In the genomic region with DNA sequence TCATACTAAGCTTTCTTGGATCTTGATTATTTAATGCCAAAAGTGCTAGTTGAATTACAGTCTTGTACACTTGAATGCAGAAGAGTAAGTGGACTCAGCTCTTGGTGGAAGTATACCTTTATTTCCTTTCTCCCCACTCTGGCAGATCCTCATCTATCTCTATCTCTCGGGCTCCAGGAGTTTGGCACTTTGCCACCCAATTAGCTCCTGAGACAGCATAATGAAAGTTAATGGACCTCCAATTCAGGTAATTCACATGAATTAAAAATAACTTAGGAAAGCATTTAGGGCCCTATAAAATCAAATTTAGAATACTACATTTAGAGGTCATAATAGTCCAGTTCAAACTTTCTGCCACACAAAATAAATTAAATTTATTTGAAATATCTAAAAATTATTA, we compare ENCODE assay signal across 14 cellular contexts.
DNase-seq lines count a peak whose midpoint lies in the region; ATAC-seq and TF ChIP-seq lines count a peak whose summit lies in the region.
"Had no signal": no experiment of that assay in that cellular context is flagged by ENCODE, and none has a peak within 500 bp of the region (broad histone marks: within the 10 kb centered on the region; RNA-seq: fewer than 3 reads in every experiment).

No MANE protein-coding gene starts in this region.

- H3K4me1 ChIP-seq in A673 (ENCODE audit: insufficient read depth, low read length, poor library complexity, severe bottlenecking) (peaks cover 24% of the 10 kb centered on the region), SK-N-SH (ENCODE audit: control insufficient read depth in 1 of 2, insufficient read depth in 2 of 2, low read depth in 1 of 2, low read length in 1 of 2) (no peaks in the 10 kb centered on the region; a peak in 2 of 4 replicates), mucosa of descending colon (ENCODE audit: low read depth) (no peaks in the 10 kb centered on the region)
- H3K4me1 ChIP-seq: A549 had no signal

- intact Hi-C loops in A673 (cut with micrococcal nuclease; ENCODE audit: unreplicated experiment) (no loop called here), mucosa of descending colon (cut with DNase I, micrococcal nuclease) (no loop called here)

- POLR2A ChIA-PET in A673 (lab: Charles Lee; ENCODE audit: low non-redundant PET): no interaction called here
- POLR2A ChIA-PET in SK-N-SH (lab: Yijun Ruan, JAX): no interaction called here

- no peak for TF ChIP-seq RAD21 in SK-N-SH (IDR thresholded peaks at IDR 0.05; ENCODE audit: low read length)

- no peaks in the 10 kb centered on the region for H3K9me2 ChIP-seq in SK-N-SH

- no peaks in the 10 kb centered on the region for H3K9me3 ChIP-seq in A673 (ENCODE audit: low read depth, low read length, poor library complexity, severe bottlenecking)
- H3K9me3 ChIP-seq in SK-N-SH: no peaks in the 10 kb centered on the region
- no peaks in the 10 kb centered on the region for H3K9me3 ChIP-seq in mucosa of descending colon
- H3K9me3 ChIP-seq: A549 had no signal

- H4K20me1 ChIP-seq in SK-N-SH (ENCODE audit: insufficient read depth): no peaks in the 10 kb centered on the region

- H3K4me3 ChIP-seq in A673 (ENCODE audit: low read depth, low read length, poor library complexity, severe bottlenecking): no peak overlapping the region
- no peak overlapping the region for H3K4me3 ChIP-seq in SK-N-SH (ENCODE audit: low read depth in 2 of 2, low read length in 1 of 2)
- H3K4me3 ChIP-seq in mucosa of descending colon: no peak overlapping the region
- H3K4me3 ChIP-seq: A549 had no signal

- CTCF ChIA-PET in A673 (lab: Charles Lee): no interaction called here
- CTCF ChIA-PET in SK-N-SH (lab: Yijun Ruan, JAX): interaction anchor here (1.2 kb wide), 1 partner anchor 66 kb away, joined by 4 read pairs; no protein-coding TSS in a partner anchor

- ATAC-seq in GM19395 (IDR thresholded peaks at IDR 0.05; ENCODE audit: unreplicated experiment): no peak
- no peak for ATAC-seq in mucosa of descending colon
- ATAC-seq: A549, Panc1 had no signal

- H3K4me2 ChIP-seq in SK-N-SH: no peak overlapping the region
- H3K4me2 ChIP-seq: A549 had no signal

- H2AFZ ChIP-seq in SK-N-SH (ENCODE audit: low read depth): no peak overlapping the region

- TF ChIP-seq CTCF in A673 (conservative IDR thresholded peaks at IDR 0.05; ENCODE audit: low read depth, low read length) (no peak), SK-N-SH (IDR thresholded peaks at IDR 0.05) (no peak), mucosa of descending colon (IDR thresholded peaks at IDR 0.05) (no peak)

- H3K36me3 ChIP-seq in A673 (ENCODE audit: insufficient read depth, low read length, poor library complexity, severe bottlenecking) (no peaks in the 10 kb centered on the region), SK-N-SH (replicated peaks in 1 of 2; ENCODE audit: control insufficient read depth in 1 of 2, insufficient read depth in 2 of 2, low read length in 1 of 2) (no peaks in the 10 kb centered on the region), mucosa of descending colon (ENCODE audit: low read depth) (no peaks in the 10 kb centered on the region)

- no peak overlapping the region for H3K27ac ChIP-seq in A673 (ENCODE audit: low read depth, low read length, poor library complexity, severe bottlenecking)
- peak overlapping the region in 1 of 2 experiments; percentile 67; a peak in 2 of 4 replicates for H3K27ac ChIP-seq in SK-N-SH (ENCODE audit: low read depth in 2 of 2, low read length in 1 of 2)
- H3K27ac ChIP-seq: A549 had no signal

- no peak; a peak in 1 of 4 replicates for TF ChIP-seq EP300 in SK-N-SH (IDR thresholded peaks at IDR 0.05; ENCODE audit: borderline replicate concordance in 1 of 2, low read depth in 1 of 2, low read length in 1 of 2)

- no TSS peak for BruUV-seq in A673 (replicated peaks; lab: Mats Ljungman, UMichigan)

- WGBS in SK-N-SH (ENCODE audit: low lambda C conversion rate): 7% methylated on average over 1 of the region's 1 CpG

- no peak overlapping the region for H3K9ac ChIP-seq in SK-N-SH

- DNase-seq in A673 (ENCODE audit: low spot score) (peak; percentile 23), G401 (ENCODE audit: low spot score) (peak; percentile 40), NCI-H345 treated with DMSO at 0.1 percent for 48 hours (lab: John Stamatoyannopoulos, UW; ENCODE audit: unreplicated experiment) (peak; percentile 18), SK-N-SH (peak; percentile 17), NCI-H510A (lab: John Stamatoyannopoulos, UW) (no peak), mucosa of descending colon (no peak)
- DNase-seq: CD4-positive, CD25-positive, alpha-beta regulatory T cell; DMS79; NCI-H524 treated with DMSO at 0.1 percent for 48 hours; SIG-M5; T-helper 1 cell had no signal

- no peaks in the 10 kb centered on the region for H3F3A ChIP-seq in SK-N-SH (replicated peaks; ENCODE audit: insufficient read depth)

- no peaks in the 10 kb centered on the region for H3K27me3 ChIP-seq in A673 (replicated peaks; ENCODE audit: insufficient read depth, low read depth, low read length, poor library complexity)
- no peaks in the 10 kb centered on the region for H3K27me3 ChIP-seq in SK-N-SH (ENCODE audit: insufficient read depth)

- H3K79me2 ChIP-seq in SK-N-SH (ENCODE audit: insufficient read depth): no peaks in the 10 kb centered on the region

- in situ Hi-C loops in G401 (cut with HindIII; ENCODE audit: low sequenced_read_pairs): no loop called here

TF ChIP-seq in SK-N-SH, 30 proteins besides CTCF, POLR2A, EP300 and RAD21:
- TF ChIP-seq FOSL2 (IDR thresholded peaks at IDR 0.05; ENCODE audit: borderline replicate concordance, low read depth): no peak
- TF ChIP-seq GATA2 (CRISPR knock-in tag; IDR thresholded peaks at IDR 0.05): peak; percentile 67

Comparison
In these comparisons a context has a peak if more than half of its experiments do, and no peak if none do; other contexts are left out.
1. DNase-seq: peak in A673 (single experiment), G401 (single experiment), NCI-H345 treated with DMSO at 0.1 percent for 48 hours (single experiment) and SK-N-SH (single experiment); none in NCI-H510A (single experiment) and mucosa of descending colon (0 of 3).